14 cellular contexts compared by ENCODE assay signal in the genomic region with DNA sequence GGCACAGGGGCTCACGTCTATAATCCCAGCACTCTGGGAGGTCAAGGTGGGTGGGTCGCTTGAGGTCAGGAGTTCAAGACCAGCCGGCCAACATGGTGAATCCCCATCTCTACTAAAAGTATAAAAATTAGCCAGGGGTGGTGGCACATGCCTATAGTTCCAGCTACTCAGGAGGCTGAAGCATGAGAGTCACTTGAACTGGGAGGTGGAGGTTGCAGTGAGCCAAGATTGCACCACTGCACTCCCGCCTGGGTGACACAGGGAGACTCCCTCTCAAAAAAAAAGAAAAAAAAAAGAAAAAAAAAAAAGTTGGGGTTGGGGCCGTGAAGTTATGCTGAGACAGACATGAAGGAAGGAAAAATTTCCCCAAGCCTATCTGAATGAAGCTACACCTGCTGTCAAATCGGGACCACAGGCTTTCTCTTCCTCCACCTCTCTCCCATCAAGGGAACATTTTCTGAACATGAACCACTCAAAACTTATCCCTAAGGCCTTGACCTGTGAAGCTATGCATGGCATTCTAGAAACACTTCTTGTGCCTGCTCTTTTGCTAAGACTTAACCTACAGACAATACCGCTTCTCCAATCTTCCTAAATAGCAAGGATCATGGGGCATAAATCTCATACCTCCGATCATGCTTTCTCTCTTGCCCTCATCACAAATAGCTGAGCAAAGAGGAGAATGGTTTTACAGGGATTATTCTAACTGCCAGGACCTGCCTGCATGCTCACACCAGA.
"Had no signal": no experiment of that assay in that cellular context is flagged by ENCODE, and none has a peak within 500 bp of the region (broad histone marks: within the 10 kb centered on the region; RNA-seq: fewer than 3 reads in every experiment).

No MANE protein-coding gene starts in this region.

- H3K27me3 ChIP-seq: cardiac muscle cell, foreskin keratinocyte had no signal

- ATAC-seq: activated CD8-positive, alpha-beta memory T cell treated with anti-CD3 and anti-CD28 coated beads, Interleukin-2, amount 10 ng/mL, durations not matched to agents 7 days and 5 days; activated T-cell treated with anti-CD3 and anti-CD28 coated beads, Interleukin-2, amount 50 U/mL, for 4 hours; foreskin keratinocyte; left lobe of liver had no signal

- H3K27ac Mint-ChIP-seq: activated CD4-positive, alpha-beta T cell treated with anti-CD3 and anti-CD28 coated beads, Interleukin-2, amount 10 ng/mL, durations not matched to agents 7 days and 5 days; activated CD8-positive, alpha-beta memory T cell treated with anti-CD3 and anti-CD28 coated beads, Interleukin-2, amount 10 ng/mL, durations not matched to agents 7 days and 5 days; type B pancreatic cell had no signal

- H3K4me3 ChIP-seq: cardiac muscle cell had no signal

- H3K9me3 Mint-ChIP-seq: activated CD4-positive, alpha-beta T cell treated with anti-CD3 and anti-CD28 coated beads, Interleukin-2, amount 10 ng/mL, durations not matched to agents 7 days and 5 days; activated T-cell treated with anti-CD3 and anti-CD28 coated beads, Interleukin-2, amount 50 U/mL, for 4 hours had no signal

- H3K27me3 Mint-ChIP-seq: activated CD4-positive, alpha-beta T cell treated with anti-CD3 and anti-CD28 coated beads, Interleukin-2, amount 10 ng/mL, durations not matched to agents 7 days and 5 days; activated CD8-positive, alpha-beta memory T cell treated with anti-CD3 and anti-CD28 coated beads, Interleukin-2, amount 10 ng/mL, durations not matched to agents 7 days and 5 days; type B pancreatic cell had no signal

- H3K27ac ChIP-seq: cardiac muscle cell, foreskin keratinocyte, parathyroid adenoma had no signal

- H3K4me1 ChIP-seq: foreskin keratinocyte, parathyroid adenoma had no signal

- H3K4me3 Mint-ChIP-seq: activated CD4-positive, alpha-beta T cell treated with anti-CD3 and anti-CD28 coated beads, Interleukin-2, amount 10 ng/mL, durations not matched to agents 7 days and 5 days; activated CD8-positive, alpha-beta memory T cell treated with anti-CD3 and anti-CD28 coated beads, Interleukin-2, amount 10 ng/mL, durations not matched to agents 7 days and 5 days; activated T-cell treated with anti-CD3 and anti-CD28 coated beads, Interleukin-2, amount 50 U/mL, for 4 hours; type B pancreatic cell had no signal

- DNase-seq: activated CD4-positive, alpha-beta T cell treated with anti-CD3 and anti-CD28 coated beads, Interleukin-2, amount 10 ng/mL, durations not matched to agents 7 days and 5 days; activated CD8-positive, alpha-beta memory T cell treated with anti-CD3 and anti-CD28 coated beads, Interleukin-2, amount 10 ng/mL, durations not matched to agents 7 days and 5 days; activated gamma-delta T cell treated with Interleukin-2 at 50 U/mL for 16 hours; activated T-cell treated with anti-CD3 and anti-CD28 coated beads, Interleukin-2, amount 50 U/mL, for 4 hours; foreskin keratinocyte; head of caudate nucleus; mesendoderm; retina; SIG-M5; stimulated activated CD4-positive, alpha-beta T cell treated with anti-CD3 and anti-CD28 coated beads, Interleukin-4, amount 100 ng/mL, for 4 hours had no signal
